In the genomic region with DNA sequence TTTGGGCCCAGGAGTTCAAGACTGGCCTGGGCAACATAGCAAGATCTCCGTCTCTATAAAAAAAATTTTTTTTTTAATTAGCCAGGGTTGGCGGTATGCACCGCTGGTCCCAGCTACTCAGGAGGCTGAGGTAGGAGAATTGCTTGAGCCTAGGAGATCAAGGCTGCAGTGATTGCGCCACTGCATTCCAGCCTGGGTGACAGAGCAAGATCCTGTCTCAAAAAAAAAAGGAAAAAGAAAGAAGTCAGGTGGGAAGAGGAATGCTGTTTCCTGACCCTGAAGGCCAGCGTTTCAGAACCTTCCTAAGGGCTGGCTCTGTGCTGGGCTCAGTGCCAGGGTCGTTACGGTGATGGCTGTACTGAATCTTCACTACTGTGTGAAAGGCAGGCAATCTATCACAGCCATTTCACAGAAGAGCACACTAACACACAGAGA, we compare ENCODE assay signal across 13 cellular contexts. TPM values are rescaled to one million over a fixed set of nuclear protein-coding genes. Genes with fewer than 3 reads are reported as not detected.
DNase-seq lines count a peak whose midpoint lies in the region; ATAC-seq and TF ChIP-seq lines count a peak whose summit lies in the region.
"Had no signal": no experiment of that assay in that cellular context is flagged by ENCODE, and none has a peak within 500 bp of the region (broad histone marks: within the 10 kb centered on the region; RNA-seq: fewer than 3 reads in every experiment).

No MANE protein-coding gene starts in this region.

- no peak overlapping the region for H3K27ac ChIP-seq in esophagus squamous epithelium
- H3K27ac ChIP-seq: SJCRH30, upper lobe of left lung had no signal

- ATAC-seq in mucosa of descending colon: peak; percentile 27
- no peak for ATAC-seq in HG02970 (IDR thresholded peaks at IDR 0.05; ENCODE audit: low FRiP score, unreplicated experiment)

- TF ChIP-seq CTCF in cardiac fibroblast (IDR thresholded peaks at IDR 0.05; ENCODE audit: low read depth, low read length) (no peak), mucosa of descending colon (IDR thresholded peaks at IDR 0.05) (no peak), esophagus squamous epithelium (IDR thresholded peaks at IDR 0.05) (no peak), progenitor cell of endocrine pancreas (IDR thresholded peaks at IDR 0.05; ENCODE audit: unreplicated experiment) (no peak)

- TF ChIP-seq POLR2A in esophagus squamous epithelium (IDR thresholded peaks at IDR 0.05): no peak

- no peaks in the 10 kb centered on the region for H3K9me3 ChIP-seq in mucosa of descending colon
- H3K9me3 ChIP-seq in esophagus squamous epithelium: no peaks in the 10 kb centered on the region
- H3K9me3 ChIP-seq: ovary, SJCRH30, upper lobe of left lung had no signal

- no peaks in the 10 kb centered on the region for H3K4me1 Mint-ChIP-seq in progenitor cell of endocrine pancreas (ENCODE audit: low read depth)
- H3K4me1 Mint-ChIP-seq: activated CD4-positive, alpha-beta T cell treated with anti-CD3 and anti-CD28 coated beads, Interleukin-2, amount 10 ng/mL, durations not matched to agents 24 days and 14 days; activated naive CD8-positive, alpha-beta T cell treated with anti-CD3 and anti-CD28 coated beads for 36 hours had no signal

- no peaks in the 10 kb centered on the region for H3K4me1 ChIP-seq in mucosa of descending colon (ENCODE audit: low read depth)
- H3K4me1 ChIP-seq in esophagus squamous epithelium: no peaks in the 10 kb centered on the region
- H3K4me1 ChIP-seq: SJCRH30 had no signal

- DNase-seq in ELF-1 (ENCODE audit: low read depth, low spot score) (peak; percentile 60), NCI-H1092 treated with DMSO at 0.1 percent for 48 hours (lab: John Stamatoyannopoulos, UW) (peak; percentile 7), cardiac fibroblast (ENCODE audit: low read depth in 2 of 2) (peak; percentile 25 to 66), mucosa of descending colon (peak in 2 of 3 donors; percentile 45 to 53), esophagus squamous epithelium (lab: John Stamatoyannopoulos, UW) (no peak), progenitor cell of endocrine pancreas (ENCODE audit: low spot score, unreplicated experiment) (no peak)
- DNase-seq: activated CD4-positive, alpha-beta T cell treated with anti-CD3 and anti-CD28 coated beads, Interleukin-2, amount 10 ng/mL, durations not matched to agents 24 days and 14 days; activated naive CD8-positive, alpha-beta T cell treated with anti-CD3 and anti-CD28 coated beads for 36 hours; NCI-H1436 had no signal

- 30 to 51% methylated on average over 4 to 7 of the region's 7 CpGs for WGBS in esophagus squamous epithelium, 2 donors

- H3K9me3 Mint-ChIP-seq in progenitor cell of endocrine pancreas (ENCODE audit: low read depth): no peaks in the 10 kb centered on the region
- H3K9me3 Mint-ChIP-seq: activated CD4-positive, alpha-beta T cell treated with anti-CD3 and anti-CD28 coated beads, Interleukin-2, amount 10 ng/mL, durations not matched to agents 24 days and 14 days; activated naive CD8-positive, alpha-beta T cell treated with anti-CD3 and anti-CD28 coated beads for 36 hours had no signal

- H3K4me3 Mint-ChIP-seq in progenitor cell of endocrine pancreas (ENCODE audit: low read depth): no peak overlapping the region
- H3K4me3 Mint-ChIP-seq: activated CD4-positive, alpha-beta T cell treated with anti-CD3 and anti-CD28 coated beads, Interleukin-2, amount 10 ng/mL, durations not matched to agents 24 days and 14 days; activated naive CD8-positive, alpha-beta T cell treated with anti-CD3 and anti-CD28 coated beads for 36 hours had no signal

- H3K27me3 Mint-ChIP-seq in progenitor cell of endocrine pancreas: peaks cover 16% of the 10 kb centered on the region
- H3K27me3 Mint-ChIP-seq: activated CD4-positive, alpha-beta T cell treated with anti-CD3 and anti-CD28 coated beads, Interleukin-2, amount 10 ng/mL, durations not matched to agents 24 days and 14 days had no signal

- no peaks in the 10 kb centered on the region for H3K36me3 ChIP-seq in mucosa of descending colon (ENCODE audit: low read depth)
- H3K36me3 ChIP-seq in esophagus squamous epithelium: no peaks in the 10 kb centered on the region
- H3K36me3 ChIP-seq: ovary, SJCRH30, upper lobe of left lung had no signal

- no peak overlapping the region for H3K4me3 ChIP-seq in cardiac fibroblast (replicated peaks in 1 of 2; ENCODE audit: low read depth in 2 of 2, low read length in 2 of 2)
- H3K4me3 ChIP-seq in mucosa of descending colon: no peak overlapping the region
- no peak overlapping the region for H3K4me3 ChIP-seq in esophagus squamous epithelium
- H3K4me3 ChIP-seq: ovary, SJCRH30, upper lobe of left lung had no signal

- H3K36me3 Mint-ChIP-seq in progenitor cell of endocrine pancreas (ENCODE audit: insufficient read depth): no peaks in the 10 kb centered on the region
- H3K36me3 Mint-ChIP-seq: activated naive CD8-positive, alpha-beta T cell treated with anti-CD3 and anti-CD28 coated beads for 36 hours had no signal

- peaks cover 0 to 5% (median 0%) of the 10 kb centered on the region in 4 donors for H3K27me3 ChIP-seq in esophagus squamous epithelium
- H3K27me3 ChIP-seq: ovary, SJCRH30, upper lobe of left lung had no signal

- H3K27ac Mint-ChIP-seq in progenitor cell of endocrine pancreas: no peak overlapping the region
- H3K27ac Mint-ChIP-seq: activated CD4-positive, alpha-beta T cell treated with anti-CD3 and anti-CD28 coated beads, Interleukin-2, amount 10 ng/mL, durations not matched to agents 24 days and 14 days; activated naive CD8-positive, alpha-beta T cell treated with anti-CD3 and anti-CD28 coated beads for 36 hours had no signal

- intact Hi-C loops in mucosa of descending colon (cut with DNase I, micrococcal nuclease) (no loop called here), esophagus squamous epithelium (cut with DNase I) (no loop called here)

RNA-seq across cellular contexts. Expression of a gene that starts 35.0 kb away (rescaled TPM):
- total RNA-seq in mucosa of descending colon (100 to 1,000 TPM in 1 of 3 donors, 10 to 100 TPM in 2; 68.1 to 112 (median 88.9) TPM), esophagus squamous epithelium (10 to 100 TPM in 3 of 4 donors, 1 to 10 TPM in 1; 7.2 to 19.6 (median 15.2) TPM), progenitor cell of endocrine pancreas (43.3 and 47.2 TPM in 2 replicates)

Comparison
In these comparisons a context has a peak if more than half of its experiments do, and no peak if none do; other contexts are left out.
1. DNase-seq: peak in ELF-1 (single experiment), NCI-H1092 treated with DMSO at 0.1 percent for 48 hours (single experiment), cardiac fibroblast (2 of 2) and mucosa of descending colon (2 of 3); none in esophagus squamous epithelium (single experiment) and progenitor cell of endocrine pancreas (single experiment).